Comparison of ENCODE assay signal across 16 cellular contexts in genomic region chr7:30908681-30909080, GRCh38. TPM values are rescaled to one million over a fixed set of nuclear protein-coding genes. Genes with fewer than 3 reads are reported as not detected.
DNase-seq lines count a peak whose midpoint lies in the region; ATAC-seq, FAIRE-seq and TF ChIP-seq lines count a peak whose summit lies in the region.
"Had no signal": no experiment of that assay in that cellular context is flagged by ENCODE, and none has a peak within 500 bp of the region (broad histone marks: within the 10 kb centered on the region; RNA-seq: fewer than 3 reads in every experiment).

No MANE protein-coding gene starts in this region.

- peak; percentile 76 to 84 for TF ChIP-seq RAD21 in H1 (IDR thresholded peaks at IDR 0.05 in 1 of 2, conservative IDR thresholded peaks at IDR 0.05 in 1 of 2; ENCODE audit: low read depth in 2 of 2, low read length in 2 of 2)

- no peak for TF ChIP-seq EP300 in H1 (IDR thresholded peaks at IDR 0.05; ENCODE audit: borderline replicate concordance in 1 of 2, low read depth in 2 of 2, low read length in 2 of 2)

- no peaks in the 10 kb centered on the region for H3K9me3 ChIP-seq in H1 (ENCODE audit: insufficient read depth in 2 of 2, low read depth in 1 of 2, low read length in 1 of 2)

- H2BK120ac ChIP-seq in H1 (replicated peaks; ENCODE audit: low read depth, low read length) = no peak overlapping the region

- no peak overlapping the region for H3K27ac ChIP-seq in H1 (ENCODE audit: low read depth, low read length)

- no peaks in the 10 kb centered on the region for H3K36me3 ChIP-seq in H1 (ENCODE audit: control insufficient read depth in 2 of 4, insufficient read depth in 4 of 4, low read length in 3 of 4)

- no peak for TF ChIP-seq POLR2A in H1 (IDR thresholded peaks at IDR 0.05; ENCODE audit: control extremely low read depth in 1 of 2, low read depth in 2 of 2, low read length in 2 of 2)

- H3K4me1 Mint-ChIP-seq in progenitor cell of endocrine pancreas (ENCODE audit: low read depth) = peaks cover 3% of the 10 kb centered on the region

- no peak overlapping the region for H4K8ac ChIP-seq in H1 (ENCODE audit: extremely low read depth, insufficient read depth, low read length)

- FAIRE-seq in H1 (lab: Jason Lieb, UNC) = no peak
- FAIRE-seq: GM19239 had no signal

- H3K4me3 Mint-ChIP-seq in progenitor cell of endocrine pancreas (ENCODE audit: low read depth) = no peak overlapping the region
- H3K4me3 Mint-ChIP-seq: activated T-helper 1 cell treated with anti-CD3 and anti-CD28 coated beads, Interleukin-12 subunit alpha, Interleukin-12 subunit beta, Interleukin-2, Interleukin-4 antibody, amounts not matched to agents 30 ng/mL and 10 ng/mL and 1 ng/mL, durations not matched to agents 14 hours and 24 hours and 36 hours; T-helper 1 cell treated with Interleukin-12 subunit alpha and Interleukin-12 subunit beta and Interleukin-4 antibody, amounts not matched to agents 30 μg/mL and 1 μg/mL, for 36 hours had no signal

- H3K9ac ChIP-seq in H1 (replicated peaks in 1 of 4; ENCODE audit: extremely low read depth in 1 of 4, low read depth in 3 of 4, low read length in 3 of 4) = no peak overlapping the region

- H3K23me2 ChIP-seq in H1 (ENCODE audit: low read depth, low read length) = no peaks in the 10 kb centered on the region; the same call in 1 of the 2 replicates

- DNase-seq in GM12864 (ENCODE audit: low read depth) (no peak), LNCaP clone FGC (ENCODE audit: low read depth) (no peak), H1 (ENCODE audit: low read depth in 1 of 2, low spot score in 2 of 2) (peak; percentile 31 to 76), progenitor cell of endocrine pancreas (ENCODE audit: low spot score, unreplicated experiment) (no peak), globus pallidus (ENCODE audit: low spot score) (no peak), NCI-H1930 (lab: John Stamatoyannopoulos, UW) (no peak)
- no peak for DNase-seq in effector CD4-positive, alpha-beta T cell
- DNase-seq: activated CD4-positive, alpha-beta T cell treated with anti-CD3 and anti-CD28 coated beads for 48 hours; OCI-M1; retina had no signal

- WGBS in H1 (ENCODE audit: extremely low coverage in 1 of 2, insufficient coverage in 1 of 2, insufficient read length in 1 of 2, insufficient replicate concordance in 2 of 2, low coverage in 1 of 2, low lambda C conversion rate in 2 of 2, missing lambda C conversion rate in 1 of 2), 2 experiments = 46% methylated on average over 8 of the region's 10 CpGs; no CpG with 5 or more reads in 1 of the 2 experiments

- H3K27me3 Mint-ChIP-seq in progenitor cell of endocrine pancreas = peaks cover 17% of the 10 kb centered on the region

- ATAC-seq in GM21528 (IDR thresholded peaks at IDR 0.05; ENCODE audit: low FRiP score, unreplicated experiment) = no peak

- no peak overlapping the region for H2AFZ ChIP-seq in H1 (ENCODE audit: low read length)

- H3K79me1 ChIP-seq in H1 (ENCODE audit: low read depth, low read length) = no peaks in the 10 kb centered on the region

- no peaks in the 10 kb centered on the region for H3K79me2 ChIP-seq in H1 (ENCODE audit: control insufficient read depth in 1 of 2, insufficient read depth in 2 of 2, low read length in 2 of 2)

- POLR2A ChIA-PET in H1 (lab: Charles Lee; ENCODE audit: partially characterized antibody) = interaction anchor here (1.0 kb wide), 1 partner anchor 72 kb away, joined by 3 read pairs; no protein-coding TSS in a partner anchor

- CTCF ChIA-PET in H1 (lab: Charles Lee; ENCODE audit: partially characterized antibody) = interaction anchor here (0.6 to 4.5 kb wide), 43 partner anchors 8 to 227 kb away, joined by 3 to 42 read pairs (median 4); no protein-coding TSS in a partner anchor

- no peak overlapping the region for H2BK5ac ChIP-seq in H1 (ENCODE audit: low read depth, low read length)

- H3K27me3 ChIP-seq in H1 (replicated peaks in 1 of 4; ENCODE audit: control insufficient read depth in 3 of 4, extremely low read depth in 1 of 4, insufficient read depth in 3 of 4, low read length in 3 of 4) = peaks cover 0 to 2% (median 0%) of the 10 kb centered on the region in 4 experiments; a peak in 1 of 7 replicates

- no peak overlapping the region for H3K18ac ChIP-seq in H1 (ENCODE audit: extremely low read depth, low read length)

- peak overlapping the region; percentile 69 for H4K91ac ChIP-seq in H1 (replicated peaks; ENCODE audit: insufficient read length, low read length)

- TF ChIP-seq CTCF in GM12864 (IDR thresholded peaks at IDR 0.05; ENCODE audit: low read depth, low read length, missing control alignments) = peak; percentile 56
- peak; percentile 40; the same call in 1 of the 2 replicates for TF ChIP-seq CTCF in LNCaP clone FGC (IDR thresholded peaks at IDR 0.05; ENCODE audit: control insufficient read depth, extremely low read depth, insufficient read depth)
- TF ChIP-seq CTCF in H1 (IDR thresholded peaks at IDR 0.05; ENCODE audit: control extremely low read depth in 1 of 3, insufficient read depth in 1 of 3, low read depth in 1 of 3, low read length in 3 of 3) = peak in 2 of 3 experiments; percentile 68 to 88; a peak in 3 of 4 replicates
- peak; percentile 34 for TF ChIP-seq CTCF in progenitor cell of endocrine pancreas (IDR thresholded peaks at IDR 0.05; ENCODE audit: unreplicated experiment)

- peaks cover 0 to 6% (median 2%) of the 10 kb centered on the region in 4 experiments; a peak in 2 of 7 replicates for H3K4me1 ChIP-seq in H1 (replicated peaks in 1 of 4; ENCODE audit: control insufficient read depth in 3 of 4, insufficient read depth in 4 of 4, low read length in 3 of 4)

- no peak overlapping the region for H4K5ac ChIP-seq in H1 (ENCODE audit: insufficient read length, low read depth, low read length)

- H3K4ac ChIP-seq in H1 (replicated peaks; ENCODE audit: insufficient read length, low read depth, low read length) = no peak overlapping the region

- H3K4me3 ChIP-seq in GM12864 (ENCODE audit: low read depth, low read length) (no peak overlapping the region), LNCaP clone FGC (ENCODE audit: low read depth, low read length) (no peak overlapping the region), H1 (ENCODE audit: extremely low read depth in 1 of 4, insufficient read depth in 2 of 4, low read depth in 3 of 4, low read length in 4 of 4) (no peak overlapping the region)

- H3K27ac Mint-ChIP-seq in progenitor cell of endocrine pancreas = peak overlapping the region; percentile 45
- H3K27ac Mint-ChIP-seq: activated T-helper 1 cell treated with anti-CD3 and anti-CD28 coated beads, Interleukin-12 subunit alpha, Interleukin-12 subunit beta, Interleukin-2, Interleukin-4 antibody, amounts not matched to agents 30 ng/mL and 10 ng/mL and 1 ng/mL, durations not matched to agents 14 hours and 24 hours and 36 hours; T-helper 1 cell treated with Interleukin-12 subunit alpha and Interleukin-12 subunit beta and Interleukin-4 antibody, amounts not matched to agents 30 μg/mL and 1 μg/mL, for 36 hours had no signal

- H3K23ac ChIP-seq in H1 (ENCODE audit: insufficient read length) = no peak overlapping the region

- H2BK12ac ChIP-seq in H1 (ENCODE audit: low read depth, low read length) = 0 out of 2 replicates have a peak overlapping the region, but pooled peaks have one; percentile 39

- H3K14ac ChIP-seq in H1 (ENCODE audit: insufficient read length) = no peak overlapping the region

- H2BK20ac ChIP-seq in H1 (ENCODE audit: low read length) = no peak overlapping the region

- no peaks in the 10 kb centered on the region for H3K9me3 Mint-ChIP-seq in progenitor cell of endocrine pancreas (ENCODE audit: low read depth)
- H3K9me3 Mint-ChIP-seq: activated T-helper 1 cell treated with anti-CD3 and anti-CD28 coated beads, Interleukin-12 subunit alpha, Interleukin-12 subunit beta, Interleukin-2, Interleukin-4 antibody, amounts not matched to agents 30 ng/mL and 10 ng/mL and 1 ng/mL, durations not matched to agents 14 hours and 24 hours and 36 hours; T-helper 1 cell treated with Interleukin-12 subunit alpha and Interleukin-12 subunit beta and Interleukin-4 antibody, amounts not matched to agents 30 μg/mL and 1 μg/mL, for 36 hours had no signal

- H3K36me3 Mint-ChIP-seq in progenitor cell of endocrine pancreas (ENCODE audit: insufficient read depth) = no peaks in the 10 kb centered on the region

- H3K56ac ChIP-seq in H1 (replicated peaks; ENCODE audit: insufficient read length, low read depth, low read length) = no peak overlapping the region

- H2AK5ac ChIP-seq in H1 (ENCODE audit: low read depth, low read length) = no peak overlapping the region

- peaks cover 0 to 4% of the 10 kb centered on the region in 2 experiments for H4K20me1 ChIP-seq in H1 (replicated peaks in 1 of 2; ENCODE audit: control insufficient read depth in 1 of 2, insufficient read depth in 2 of 2, low read length in 2 of 2)

- H3K4me2 ChIP-seq in H1 (ENCODE audit: insufficient read depth in 1 of 2, low read depth in 2 of 2, low read length in 2 of 2) = no peak overlapping the region

- no peak overlapping the region for H2BK15ac ChIP-seq in H1 (ENCODE audit: low read length)

TF ChIP-seq in H1, 55 proteins besides CTCF, POLR2A, EP300 and RAD21 (continues in another document):
- TF ChIP-seq MAX (IDR thresholded peaks at IDR 0.05) = peak; percentile 99
- peak; percentile 83 for TF ChIP-seq YY1 (IDR thresholded peaks at IDR 0.05; ENCODE audit: low read depth, low read length)

RNA-seq across cellular contexts. Expression of gene AQP1, which starts 3.0 kb away (rescaled TPM):
- total RNA-seq in H1 (2021; fragmentation: NEBNext Ultra II Directional; extraction: Animal tissue kit (Norgen Biotek cat#: 25700)) = 0.17 and 0.19 TPM in 2 replicates
- 0.18 and 0.19 TPM in 2 replicates for polyA plus RNA-seq in H1 (2011; rRNA removed)
- 0.17 TPM for polyA plus RNA-seq in H1 (2011; cell fraction: cytosol; rRNA removed)
- 1.4 TPM for polyA plus RNA-seq in H1 (2011; cell fraction: nucleus; rRNA removed)
- polyA plus RNA-seq in H1 (2012, experiment 1 of 2) = 0.21 to 0.66 TPM (median 0.39 TPM) in 4 replicates
- 0.24 TPM for polyA plus RNA-seq in H1 (2012, experiment 2 of 2)
- polyA plus RNA-seq in H1 (2013, experiment 1 of 2) = 0.16 TPM
- polyA plus RNA-seq in H1 (2013, experiment 2 of 2) = 0.06 TPM
- polyA minus RNA-seq in H1 (2011; rRNA and poly(A)+ RNA removed) = 0.17 and 0.57 TPM in 2 replicates
- not detected for polyA minus RNA-seq in H1 (2011; cell fraction: cytosol; rRNA and poly(A)+ RNA removed)
- polyA minus RNA-seq in H1 (2011; cell fraction: nucleus; rRNA and poly(A)+ RNA removed) = not detected
- total RNA-seq in progenitor cell of endocrine pancreas = 1.3 and 1.4 TPM in 2 replicates

RNA-seq across cellular contexts. Expression of gene GHRHR, which starts 55.1 kb away (rescaled TPM):
- total RNA-seq in H1 (2021; fragmentation: NEBNext Ultra II Directional; extraction: Animal tissue kit (Norgen Biotek cat#: 25700)) = 6.1 and 6.5 TPM in 2 replicates
- 0.60 and 1.6 TPM in 2 replicates for polyA plus RNA-seq in H1 (2011; rRNA removed)
- 1.6 TPM for polyA plus RNA-seq in H1 (2011; cell fraction: cytosol; rRNA removed)
- polyA plus RNA-seq in H1 (2011; cell fraction: nucleus; rRNA removed) = 3.8 TPM
- 2.5 to 5.9 TPM (median 4.4 TPM) in 4 replicates for polyA plus RNA-seq in H1 (2012, experiment 1 of 2)
- not detected for polyA plus RNA-seq in H1 (2012, experiment 2 of 2)
- polyA plus RNA-seq in H1 (2013, experiment 1 of 2) = 4.7 TPM
- 6.5 TPM for polyA plus RNA-seq in H1 (2013, experiment 2 of 2)
- 1.1 and 3.1 TPM in 2 replicates for polyA minus RNA-seq in H1 (2011; rRNA and poly(A)+ RNA removed)
- 10.3 TPM for polyA minus RNA-seq in H1 (2011; cell fraction: cytosol; rRNA and poly(A)+ RNA removed)
- 5.1 TPM for polyA minus RNA-seq in H1 (2011; cell fraction: nucleus; rRNA and poly(A)+ RNA removed)
- total RNA-seq in progenitor cell of endocrine pancreas = not detected in 2 replicates
- total RNA-seq: activated T-helper 1 cell treated with anti-CD3 and anti-CD28 coated beads, Interleukin-12 subunit alpha, Interleukin-12 subunit beta, Interleukin-2, Interleukin-4 antibody, amounts not matched to agents 30 ng/mL and 10 ng/mL and 1 ng/mL, durations not matched to agents 14 hours and 24 hours and 36 hours; LHCN-M2; mononuclear cell had no signal

Comparison
In these comparisons a context has a peak if more than half of its experiments do, and no peak if none do; other contexts are left out.
1. DNase-seq: peak in H1 (2 of 2); none in GM12864 (single experiment), LNCaP clone FGC (single experiment), progenitor cell of endocrine pancreas (single experiment), globus pallidus (single experiment), effector CD4-positive, alpha-beta T cell (single experiment) and NCI-H1930 (0 of 2).
2. Peak in every context shown above with its lines, with median percentiles within 50 percentile points of each other: CTCF ChIP-seq.